In genomic region chr13:31060655-31061054, GRCh38 we compare ENCODE assay signal across 39 cellular contexts.
"Had no signal": no experiment of that assay in that cellular context is flagged by ENCODE, and none has a peak within 500 bp of the region (broad histone marks: within the 10 kb centered on the region; RNA-seq: fewer than 3 reads in every experiment).

No MANE protein-coding gene starts in this region.

- H3K4me3 ChIP-seq: adrenal gland, ascending aorta, body of pancreas, breast epithelium, cardiac muscle cell had no signal

- H3K27ac ChIP-seq: adrenal gland, ascending aorta, body of pancreas, brain microvascular endothelial cell, breast epithelium, cardiac muscle cell had no signal

- H3K27ac Mint-ChIP-seq: activated naive CD4-positive, alpha-beta T cell treated with anti-CD3 and anti-CD28 coated beads for 36 hours; activated naive CD4-positive, alpha-beta T cell treated with anti-CD3 and anti-CD28 coated beads, Interleukin-2, amount 10 ng/mL, durations not matched to agents 7 days and 5 days; activated naive CD4-positive, alpha-beta T cell treated with anti-CD3 and anti-CD28 coated beads, Interleukin-2, amount 50 U/mL, for 24 hours; activated naive CD4-positive, alpha-beta T cell treated with anti-CD3 and anti-CD28 coated beads, Interleukin-2, amount 50 U/mL, for 72 hours; activated naive CD8-positive, alpha-beta T cell; activated naive CD8-positive, alpha-beta T cell treated with anti-CD3 and anti-CD28 coated beads for 36 hours; activated naive CD8-positive, alpha-beta T cell treated with anti-CD3 and anti-CD28 coated beads, Interleukin-2, amount 10 ng/mL, durations not matched to agents 7 days and 5 days; activated naive CD8-positive, alpha-beta T cell treated with anti-CD3 and anti-CD28 coated beads, Interleukin-2, amount 50 U/mL, for 24 hours; activated T-cell treated with anti-CD3 and anti-CD28 coated beads, Interleukin-2, amount 50 U/mL, for 24 hours; activated T-cell treated with anti-CD3 and anti-CD28 coated beads, Interleukin-2, amount 50 U/mL, for 72 hours; activated T-helper 1 cell treated with anti-CD3 and anti-CD28 coated beads, Interleukin-12 subunit alpha, Interleukin-12 subunit beta, Interleukin-2, Interleukin-4 antibody, amounts not matched to agents 30 ng/mL and 10 ng/mL and 1 ng/mL, durations not matched to agents 14 hours and 24 hours and 36 hours; activated T-helper 17 cell treated with anti-CD3 and anti-CD28 coated beads, Interleukin-2, amount 50 U/mL, for 72 hours; activated T-helper 2 cell treated with anti-CD3 and anti-CD28 coated beads, Interferon-gamma antibody, Interleukin-2, Interleukin-4, amounts not matched to agents 10 μg/mL and 5 μg/mL and 100 μg/mL, durations not matched to agents 14 hours and 24 hours and 36 hours had no signal

- H3K9me3 Mint-ChIP-seq: activated naive CD4-positive, alpha-beta T cell treated with anti-CD3 and anti-CD28 coated beads for 36 hours; activated T-cell treated with anti-CD3 and anti-CD28 coated beads, Interleukin-2, amount 50 U/mL, for 4 hours; central memory CD8-positive, alpha-beta T cell had no signal

- H3K4me1 Mint-ChIP-seq: activated naive CD4-positive, alpha-beta T cell treated with anti-CD3 and anti-CD28 coated beads, Interleukin-2, amount 10 ng/mL, durations not matched to agents 7 days and 5 days; activated naive CD4-positive, alpha-beta T cell treated with anti-CD3 and anti-CD28 coated beads, Interleukin-2, amount 50 U/mL, for 24 hours; activated naive CD8-positive, alpha-beta T cell treated with anti-CD3 and anti-CD28 coated beads for 36 hours; brain; central memory CD8-positive, alpha-beta T cell had no signal

- H3K4me3 Mint-ChIP-seq: activated naive CD4-positive, alpha-beta T cell treated with anti-CD3 and anti-CD28 coated beads for 36 hours; activated naive CD4-positive, alpha-beta T cell treated with anti-CD3 and anti-CD28 coated beads, Interleukin-2, amount 10 ng/mL, durations not matched to agents 7 days and 5 days; activated naive CD4-positive, alpha-beta T cell treated with anti-CD3 and anti-CD28 coated beads, Interleukin-2, amount 50 U/mL, for 24 hours; activated naive CD8-positive, alpha-beta T cell; activated naive CD8-positive, alpha-beta T cell treated with anti-CD3 and anti-CD28 coated beads for 36 hours; activated naive CD8-positive, alpha-beta T cell treated with anti-CD3 and anti-CD28 coated beads, Interleukin-2, amount 10 ng/mL, durations not matched to agents 7 days and 5 days; activated naive CD8-positive, alpha-beta T cell treated with anti-CD3 and anti-CD28 coated beads, Interleukin-2, amount 50 U/mL, for 24 hours; activated T-cell treated with anti-CD3 and anti-CD28 coated beads, Interleukin-2, amount 50 U/mL, for 24 hours; activated T-cell treated with anti-CD3 and anti-CD28 coated beads, Interleukin-2, amount 50 U/mL, for 4 hours; activated T-cell treated with anti-CD3 and anti-CD28 coated beads, Interleukin-2, amount 50 U/mL, for 72 hours; activated T-helper 1 cell treated with anti-CD3 and anti-CD28 coated beads, Interleukin-12 subunit alpha, Interleukin-12 subunit beta, Interleukin-2, Interleukin-4 antibody, amounts not matched to agents 30 ng/mL and 10 ng/mL and 1 ng/mL, durations not matched to agents 14 hours and 24 hours and 36 hours; activated T-helper 17 cell treated with anti-CD3 and anti-CD28 coated beads, Interleukin-2, amount 50 U/mL, for 72 hours; brain; central memory CD8-positive, alpha-beta T cell had no signal

- H3K4me1 ChIP-seq: adrenal gland, ascending aorta, body of pancreas, breast epithelium had no signal

- ATAC-seq: activated naive CD4-positive, alpha-beta T cell treated with anti-CD3 and anti-CD28 coated beads, Interleukin-2, amount 50 U/mL, for 72 hours; activated naive CD8-positive, alpha-beta T cell treated with anti-CD3 and anti-CD28 coated beads, Interleukin-2, amount 50 U/mL, for 24 hours; activated T-cell treated with anti-CD3 and anti-CD28 coated beads, Interleukin-2, amount 50 U/mL, for 4 hours; activated T-cell treated with anti-CD3 and anti-CD28 coated beads, Interleukin-2, amount 50 U/mL, for 72 hours; activated T-helper 17 cell treated with anti-CD3 and anti-CD28 coated beads, Interleukin-2, amount 50 U/mL, for 72 hours; body of pancreas had no signal

- H3K27me3 ChIP-seq: adrenal gland, ascending aorta, body of pancreas, brain microvascular endothelial cell, breast epithelium, cardiac muscle cell had no signal

- H3K27me3 Mint-ChIP-seq: activated T-helper 17 cell treated with anti-CD3 and anti-CD28 coated beads, Interleukin-2, amount 50 U/mL, for 72 hours; brain had no signal

- H3K36me3 ChIP-seq: adrenal gland, ascending aorta, brain microvascular endothelial cell, breast epithelium, cardiac muscle cell had no signal

- DNase-seq: activated effector memory CD4-positive, alpha-beta T cell treated with anti-CD3 and anti-CD28 coated beads, Interleukin-2, amount 50 U/mL, for 16 hours; activated effector memory CD4-positive, alpha-beta T cell treated with Interleukin-2 at 50 U/mL for 16 hours; activated gamma-delta T cell; activated gamma-delta T cell treated with Interleukin-2 at 50 U/mL for 16 hours; activated naive CD4-positive, alpha-beta T cell; activated naive CD4-positive, alpha-beta T cell treated with anti-CD3 and anti-CD28 coated beads for 36 hours; activated naive CD4-positive, alpha-beta T cell treated with anti-CD3 and anti-CD28 coated beads, Interleukin-2, amount 10 ng/mL, durations not matched to agents 7 days and 5 days; activated naive CD4-positive, alpha-beta T cell treated with anti-CD3 and anti-CD28 coated beads, Interleukin-2, amount 50 U/mL, for 16 hours; activated naive CD4-positive, alpha-beta T cell treated with Interleukin-2 at 50 U/mL for 16 hours; activated naive CD8-positive, alpha-beta T cell treated with anti-CD3 and anti-CD28 coated beads for 36 hours; activated naive CD8-positive, alpha-beta T cell treated with anti-CD3 and anti-CD28 coated beads, Interleukin-2, amount 10 ng/mL, durations not matched to agents 7 days and 5 days; activated naive CD8-positive, alpha-beta T cell treated with anti-CD3 and anti-CD28 coated beads, Interleukin-2, amount 50 U/mL, for 24 hours; activated T-cell treated with anti-CD3 and anti-CD28 coated beads for 4 hours; activated T-cell treated with anti-CD3 and anti-CD28 coated beads, Interleukin-2, amount 50 U/mL, for 1 hour; activated T-cell treated with anti-CD3 and anti-CD28 coated beads, Interleukin-2, amount 50 U/mL, for 24 hours; activated T-cell treated with anti-CD3 and anti-CD28 coated beads, Interleukin-2, amount 50 U/mL, for 4 hours; activated T-cell treated with anti-CD3 and anti-CD28 coated beads, Interleukin-2, amount 50 U/mL, for 48 hours; activated T-cell treated with anti-CD3 and anti-CD28 coated beads, Interleukin-2, amount 50 U/mL, for 72 hours; adrenal gland; amniotic stem cell; amygdala; anterior cingulate cortex; aorta; body of pancreas; brain microvascular endothelial cell; caudate nucleus; central memory CD4-positive, alpha-beta T cell; cerebellar nuclear complex had no signal

- H3K36me3 Mint-ChIP-seq: activated naive CD4-positive, alpha-beta T cell treated with anti-CD3 and anti-CD28 coated beads, Interleukin-2, amount 10 ng/mL, durations not matched to agents 7 days and 5 days; activated naive CD4-positive, alpha-beta T cell treated with anti-CD3 and anti-CD28 coated beads, Interleukin-2, amount 50 U/mL, for 24 hours; activated naive CD8-positive, alpha-beta T cell; activated naive CD8-positive, alpha-beta T cell treated with anti-CD3 and anti-CD28 coated beads, Interleukin-2, amount 10 ng/mL, durations not matched to agents 7 days and 5 days; brain had no signal

- H3K9me3 ChIP-seq: adrenal gland, ascending aorta, body of pancreas, breast epithelium had no signal
